16 cellular contexts compared by ENCODE assay signal in genomic region chr6:42786525-42786985, GRCh38. TPM values are rescaled to one million over a fixed set of nuclear protein-coding genes. Genes with fewer than 3 reads are reported as not detected.
DNase-seq lines count a peak whose midpoint lies in the region; ATAC-seq and TF ChIP-seq lines count a peak whose summit lies in the region.
"Had no signal": no experiment of that assay in that cellular context is flagged by ENCODE, and none has a peak within 500 bp of the region (broad histone marks: within the 10 kb centered on the region; RNA-seq: fewer than 3 reads in every experiment).

No MANE protein-coding gene starts in this region.

- no peaks in the 10 kb centered on the region for H3K9me3 ChIP-seq in CD4-positive, CD25-positive, alpha-beta regulatory T cell (ENCODE audit: control insufficient read depth in 2 of 2, low read length in 2 of 2)
- no peaks in the 10 kb centered on the region for H3K9me3 ChIP-seq in iPS-18a (ENCODE audit: control insufficient read depth, low read depth, low read length)
- H3K9me3 ChIP-seq in stomach: no peaks in the 10 kb centered on the region

- H3K27me3 Mint-ChIP-seq in CD4-positive, CD25-positive, alpha-beta regulatory T cell: peaks cover 18% of the 10 kb centered on the region
- H3K27me3 Mint-ChIP-seq: memory B cell; stimulated activated naive CD8-positive, alpha-beta T cell treated with anti-CD3 and anti-CD28 coated beads, Interleukin-15, amount 100 ng/mL, for 72 hours had no signal

- no peak overlapping the region for H3K9ac ChIP-seq in iPS-18a (ENCODE audit: low read length)

- peaks cover 68% of the 10 kb centered on the region for H3K4me1 ChIP-seq in CD4-positive, CD25-positive, alpha-beta regulatory T cell (ENCODE audit: control insufficient read depth, insufficient read depth, low read length, poor library complexity, severe bottlenecking)
- H3K4me1 ChIP-seq in iPS-18a (ENCODE audit: control insufficient read depth, low read depth, low read length) (peaks cover 29% of the 10 kb centered on the region), stomach (peaks cover 47 to 71% (median 63%) of the 10 kb centered on the region in 4 donors)

- no peak overlapping the region for H3K27ac Mint-ChIP-seq in CD4-positive, CD25-positive, alpha-beta regulatory T cell
- H3K27ac Mint-ChIP-seq: memory B cell had no signal

- no peak for TF ChIP-seq POLR2A in stomach (IDR thresholded peaks at IDR 0.05)

- no peak overlapping the region for H3K4me3 Mint-ChIP-seq in CD4-positive, CD25-positive, alpha-beta regulatory T cell
- H3K4me3 Mint-ChIP-seq: stimulated activated naive CD8-positive, alpha-beta T cell treated with anti-CD3 and anti-CD28 coated beads, Interleukin-15, amount 100 ng/mL, for 72 hours had no signal

- WGBS in stomach, 5 donors: 63 to 76% (median 69%) methylated on average over 3 of the region's 3 CpGs

- no peak for DNase-seq in CD4-positive, CD25-positive, alpha-beta regulatory T cell
- DNase-seq in NCI-H69 (lab: John Stamatoyannopoulos, UW) (peak; percentile 39), stomach (no peak), retina (no peak), kidney tubule cell (ENCODE audit: low spot score) (no peak)
- no peak for DNase-seq in activated naive CD4-positive, alpha-beta T cell treated with anti-CD3 and anti-CD28 coated beads, Interleukin-2, amount 50 U/mL, for 16 hours
- DNase-seq: activated CD4-positive, alpha-beta T cell treated with anti-CD3 and anti-CD28 coated beads for 48 hours; MM.1S; NCI-H2081 treated with DMSO at 0.1 percent for 48 hours; SHP77; stimulated activated CD4-positive, alpha-beta T cell treated with anti-CD3 and anti-CD28 coated beads, Interleukin-12 subunit alpha, Interleukin-12 subunit beta, amount 100 ng/mL, for 4 hours; stimulated activated naive CD8-positive, alpha-beta T cell treated with anti-CD3 and anti-CD28 coated beads, Interleukin-15, amount 100 ng/mL, for 72 hours; T1000 had no signal

- intact Hi-C loops in stomach (cut with DNase I; ENCODE audit: low total_unique reads): no loop called here

- TF ChIP-seq CTCF in stomach (IDR thresholded peaks at IDR 0.05): no peak

- H3K4me3 ChIP-seq in CD4-positive, CD25-positive, alpha-beta regulatory T cell (ENCODE audit: low read depth, low read length): peak overlapping the region; percentile 65
- H3K4me3 ChIP-seq in iPS-18a (ENCODE audit: low read length) (peak overlapping the region; percentile 22), stomach (peak overlapping the region in 2 of 4 donors; percentile 1 to 50)

- H3K36me3 Mint-ChIP-seq in CD4-positive, CD25-positive, alpha-beta regulatory T cell: peaks cover 10% of the 10 kb centered on the region

- H3K4me1 Mint-ChIP-seq in CD4-positive, CD25-positive, alpha-beta regulatory T cell: peaks cover 22 to 38% (median 30%) of the 10 kb centered on the region in 4 donors

- no peak for TF ChIP-seq EP300 in stomach (IDR thresholded peaks at IDR 0.05)

- ATAC-seq in CD4-positive, CD25-positive, alpha-beta regulatory T cell (ENCODE audit: low read depth in 2 of 2): no peak
- ATAC-seq in GM21390 (IDR thresholded peaks at IDR 0.05; ENCODE audit: unreplicated experiment): no peak
- ATAC-seq: stimulated activated naive CD8-positive, alpha-beta T cell treated with anti-CD3 and anti-CD28 coated beads, Interleukin-15, amount 100 ng/mL, for 72 hours had no signal

- peaks cover 0 to 3% (median 0%) of the 10 kb centered on the region in 7 donors for H3K9me3 Mint-ChIP-seq in CD4-positive, CD25-positive, alpha-beta regulatory T cell
- H3K9me3 Mint-ChIP-seq: memory B cell; stimulated activated naive CD8-positive, alpha-beta T cell treated with anti-CD3 and anti-CD28 coated beads, Interleukin-15, amount 100 ng/mL, for 72 hours had no signal

- peak overlapping the region; percentile 100 for H3K27ac ChIP-seq in CD4-positive, CD25-positive, alpha-beta regulatory T cell (ENCODE audit: insufficient read depth, low read length, poor library complexity, severe bottlenecking)
- H3K27ac ChIP-seq in iPS-18a (ENCODE audit: low read length) (no peak overlapping the region), stomach (peak overlapping the region in 4 of 5 donors; percentile 4 to 100 (median 74))

- no peaks in the 10 kb centered on the region for H3K27me3 ChIP-seq in CD4-positive, CD25-positive, alpha-beta regulatory T cell (ENCODE audit: control insufficient read depth, insufficient read depth, low read length)
- H3K27me3 ChIP-seq in iPS-18a (ENCODE audit: control insufficient read depth, insufficient read depth, low read length) (no peaks in the 10 kb centered on the region), stomach (no peaks in the 10 kb centered on the region)

- peaks cover under 1% of the 10 kb centered on the region for H3K36me3 ChIP-seq in CD4-positive, CD25-positive, alpha-beta regulatory T cell (ENCODE audit: control insufficient read depth, insufficient read depth, low read length)
- no peaks in the 10 kb centered on the region for H3K36me3 ChIP-seq in iPS-18a (ENCODE audit: control insufficient read depth, low read depth, low read length)
- no peaks in the 10 kb centered on the region for H3K36me3 ChIP-seq in stomach

RNA-seq across cellular contexts. Expression of gene BICRAL, which starts 4.7 kb away (rescaled TPM):
- 47.0 TPM for total RNA-seq in CD4-positive, CD25-positive, alpha-beta regulatory T cell
- polyA plus RNA-seq in CD4-positive, CD25-positive, alpha-beta regulatory T cell: 1 to 10 TPM; 3.3 to 3.8 (median 3.4) TPM
- total RNA-seq in stomach: 10 to 100 TPM in 3 of 5 donors, 1 to 10 TPM in 2; 2.9 to 23.2 (median 11.1) TPM
- polyA plus RNA-seq in stomach: 1 to 10 TPM; 2.8 to 4.7 (median 3.1) TPM

RNA-seq across cellular contexts. Expression of gene TBCC, which starts 40.7 kb away (rescaled TPM):
- total RNA-seq in CD4-positive, CD25-positive, alpha-beta regulatory T cell: 89.2 TPM
- polyA plus RNA-seq in CD4-positive, CD25-positive, alpha-beta regulatory T cell: 100 to 1,000 TPM; 117 to 136 (median 134) TPM
- 10 to 100 TPM; 14.2 to 33.0 (median 15.2) TPM for total RNA-seq in stomach
- 10 to 100 TPM; 16.9 to 24.6 (median 19.6) TPM for polyA plus RNA-seq in stomach
